ENCODE assay signal across 21 cellular contexts in the genomic region with DNA sequence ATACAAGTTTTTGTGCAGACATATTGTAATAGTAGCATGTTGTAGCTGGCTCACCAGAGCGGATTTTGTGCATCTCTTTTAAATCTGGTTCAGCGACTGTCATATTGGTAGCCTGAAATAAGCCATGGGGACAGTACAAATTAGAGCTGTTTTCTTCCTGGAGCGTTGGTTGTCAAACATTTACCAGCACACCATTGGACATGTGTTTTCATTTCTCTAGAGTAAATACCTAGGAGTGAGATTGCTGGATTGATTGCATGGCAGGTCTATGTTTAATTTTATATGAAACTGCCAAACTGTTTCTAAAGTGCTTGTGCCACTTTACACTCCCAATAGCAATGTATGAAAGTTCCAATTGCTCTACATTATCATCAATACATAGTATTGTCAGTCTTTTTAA. TPM values are rescaled to one million over a fixed set of nuclear protein-coding genes. Genes with fewer than 3 reads are reported as not detected.
DNase-seq lines count a peak whose midpoint lies in the region; ATAC-seq and TF ChIP-seq lines count a peak whose summit lies in the region.
"Had no signal": no experiment of that assay in that cellular context is flagged by ENCODE, and none has a peak within 500 bp of the region (broad histone marks: within the 10 kb centered on the region; RNA-seq: fewer than 3 reads in every experiment).

No MANE protein-coding gene starts in this region.

- DNase-seq in activated T-cell treated with anti-CD3 and anti-CD28 coated beads, Interleukin-2, amount 50 U/mL, for 72 hours, result no peak
- DNase-seq in activated T-cell treated with anti-CD3 and anti-CD28 coated beads, Interleukin-2, amount 50 U/mL, for 1 hour, result no peak
- DNase-seq in colonic mucosa (no peak), right lobe of liver (no peak), transverse colon (no peak), Peyer's patch (no peak), WERI-Rb-1 (no peak)
- DNase-seq: CD4-positive, alpha-beta T cell; Karpas-422; NCI-H1092; NCI-H1436; NCI-H187; NCI-H2081 treated with DMSO at 0.1 percent for 48 hours; NCI-H2171; NCI-H226; NCI-H510A; NCI-H69; SIG-M5 had no signal

- H3K27ac ChIP-seq in colonic mucosa, result peak overlapping the region; percentile 40
- H3K27ac ChIP-seq in right lobe of liver, result peak overlapping the region in 2 of 3 donors; percentile 54 to 80
- H3K27ac ChIP-seq in transverse colon, result peak overlapping the region; percentile 60 to 95 (median 95)
- H3K27ac ChIP-seq in Peyer's patch, result no peak overlapping the region
- no peak overlapping the region for H3K27ac ChIP-seq in WERI-Rb-1
- H3K27ac ChIP-seq: SK-N-MC had no signal

- peaks cover 23% of the 10 kb centered on the region for H3K4me1 Mint-ChIP-seq in activated T-cell treated with anti-CD3 and anti-CD28 coated beads, Interleukin-2, amount 50 U/mL, for 72 hours (ENCODE audit: low read depth)

- H3K4me1 ChIP-seq in colonic mucosa (no peaks in the 10 kb centered on the region), right lobe of liver (peaks cover 0 to 25% (median 0%) of the 10 kb centered on the region in 4 donors), transverse colon (peaks cover 0 to 33% (median 6%) of the 10 kb centered on the region in 4 donors), Peyer's patch (no peaks in the 10 kb centered on the region)

- 61% methylated on average over 3 of the region's 3 CpGs for WGBS in right lobe of liver (ENCODE audit: insufficient coverage, low coverage, low lambda C conversion rate, missing lambda C conversion rate)
- 77% methylated on average over 3 of the region's 3 CpGs; no CpG with 5 or more reads in 1 of the 2 donors for WGBS in transverse colon (ENCODE audit: low coverage in 1 of 2), 2 donors

- peaks cover 2 to 4% of the 10 kb centered on the region in 2 donors for H3K36me3 Mint-ChIP-seq in activated T-cell treated with anti-CD3 and anti-CD28 coated beads, Interleukin-2, amount 50 U/mL, for 72 hours (ENCODE audit: insufficient read depth in 2 of 2)

- H3K27me3 ChIP-seq in colonic mucosa (no peaks in the 10 kb centered on the region), right lobe of liver (no peaks in the 10 kb centered on the region), transverse colon (no peaks in the 10 kb centered on the region), Peyer's patch (no peaks in the 10 kb centered on the region), WERI-Rb-1 (ENCODE audit: insufficient read depth, low read depth, severe bottlenecking) (peaks cover 18% of the 10 kb centered on the region)

- H3K4me3 ChIP-seq in colonic mucosa (no peak overlapping the region), right lobe of liver (no peak overlapping the region), transverse colon (no peak overlapping the region), Peyer's patch (no peak overlapping the region), WERI-Rb-1 (ENCODE audit: low read depth, low read length) (no peak overlapping the region)
- H3K4me3 ChIP-seq: SK-N-MC had no signal

- H3K36me3 ChIP-seq in colonic mucosa (no peaks in the 10 kb centered on the region), right lobe of liver (peaks cover 0 to 6% (median 0%) of the 10 kb centered on the region in 4 donors), transverse colon (no peaks in the 10 kb centered on the region), Peyer's patch (no peaks in the 10 kb centered on the region), WERI-Rb-1 (no peaks in the 10 kb centered on the region; the same call in 1 of the 2 replicates)

- H3K9me3 ChIP-seq in colonic mucosa, result no peaks in the 10 kb centered on the region
- no peaks in the 10 kb centered on the region for H3K9me3 ChIP-seq in right lobe of liver
- H3K9me3 ChIP-seq in transverse colon, result no peaks in the 10 kb centered on the region
- H3K9me3 ChIP-seq in Peyer's patch, result no peaks in the 10 kb centered on the region
- H3K9me3 ChIP-seq in WERI-Rb-1 (ENCODE audit: severe bottlenecking), result no peaks in the 10 kb centered on the region

- in situ Hi-C loops in transverse colon (cut with MboI; ENCODE audit: low pct_ligation_motif_present in 1 of 4, low pct_unique_long_range_greater_than_20kb in 1 of 4, low sequenced_read_pairs in 3 of 4), result no loop called here

- H3K9ac ChIP-seq in colonic mucosa (ENCODE audit: low read depth in 2 of 2, low read length in 2 of 2), result no peak overlapping the region

- peak overlapping the region; percentile 63 for H3K27ac Mint-ChIP-seq in activated T-cell treated with anti-CD3 and anti-CD28 coated beads, Interleukin-2, amount 50 U/mL, for 72 hours
- H3K27ac Mint-ChIP-seq: CD4-positive, alpha-beta T cell had no signal

- ATAC-seq in activated T-cell treated with anti-CD3 and anti-CD28 coated beads, Interleukin-2, amount 50 U/mL, for 72 hours (replicated peaks in 1 of 2), result no peak
- ATAC-seq in right lobe of liver (peak in 3 of 4 donors; percentile 9 to 22 (median 14)), HG03342 (IDR thresholded peaks at IDR 0.05; ENCODE audit: unreplicated experiment) (no peak)
- ATAC-seq: Panc1 had no signal

- TF ChIP-seq CTCF in colonic mucosa (IDR thresholded peaks at IDR 0.05) (no peak), right lobe of liver (IDR thresholded peaks at IDR 0.05) (no peak), transverse colon (IDR thresholded peaks at IDR 0.05) (no peak), Peyer's patch (IDR thresholded peaks at IDR 0.05) (no peak), WERI-Rb-1 (IDR thresholded peaks at IDR 0.05; ENCODE audit: low read depth, low read length) (no peak)

- H3K4me3 Mint-ChIP-seq in activated T-cell treated with anti-CD3 and anti-CD28 coated beads, Interleukin-2, amount 50 U/mL, for 72 hours, result no peak overlapping the region
- H3K4me3 Mint-ChIP-seq: CD4-positive, alpha-beta T cell had no signal

- no peaks in the 10 kb centered on the region for H3K9me3 Mint-ChIP-seq in activated T-cell treated with anti-CD3 and anti-CD28 coated beads, Interleukin-2, amount 50 U/mL, for 72 hours
- H3K9me3 Mint-ChIP-seq: CD4-positive, alpha-beta T cell had no signal

- TF ChIP-seq POLR2A in right lobe of liver (IDR thresholded peaks at IDR 0.05) (no peak), transverse colon (IDR thresholded peaks at IDR 0.05) (no peak), Peyer's patch (IDR thresholded peaks at IDR 0.05) (no peak)

- intact Hi-C loops in colonic mucosa (cut with DNase I), result no loop called here
- intact Hi-C loops in right lobe of liver (cut with DNase I), result no loop called here
- intact Hi-C loops in transverse colon (cut with DNase I; ENCODE audit: low total_unique reads), result no loop called here

- TF ChIP-seq EP300 in transverse colon (IDR thresholded peaks at IDR 0.05; ENCODE audit: low read depth), result no peak

- H3K27me3 Mint-ChIP-seq in activated T-cell treated with anti-CD3 and anti-CD28 coated beads, Interleukin-2, amount 50 U/mL, for 72 hours (ENCODE audit: low read depth), result peaks cover 6% of the 10 kb centered on the region
- H3K27me3 Mint-ChIP-seq: CD4-positive, alpha-beta T cell had no signal

RNA-seq across cellular contexts. Expression of a gene that starts 2.6 kb away (rescaled TPM):
- total RNA-seq in activated T-cell treated with anti-CD3 and anti-CD28 coated beads, Interleukin-2, amount 50 U/mL, for 72 hours, result 10 to 100 TPM; 94.7 to 97.5 TPM
- 10 to 100 TPM; 94.8 to 95.2 TPM for total RNA-seq in colonic mucosa
- total RNA-seq in right lobe of liver, result 10 to 100 TPM; 31.5 to 86.0 (median 54.9) TPM
- 100 to 1,000 TPM in 2 of 4 donors, 10 to 100 TPM in 2; 58.4 to 247 (median 88.3) TPM for total RNA-seq in transverse colon
- total RNA-seq in Peyer's patch, result 10 to 100 TPM; 55.7 to 78.4 (median 72.5) TPM

RNA-seq across cellular contexts. Expression of a gene that starts 23.8 kb away (rescaled TPM):
- total RNA-seq in activated T-cell treated with anti-CD3 and anti-CD28 coated beads, Interleukin-2, amount 50 U/mL, for 72 hours, result 10 to 100 TPM; 31.5 to 71.2 TPM
- total RNA-seq in colonic mucosa, result 10 to 100 TPM; 84.1 to 93.0 TPM
- total RNA-seq in right lobe of liver, result 100 to 1,000 TPM in 4 of 6 experiments, 10 to 100 TPM in 2; 82.1 to 432 (median 143) TPM
- total RNA-seq in transverse colon, result 10 to 100 TPM; 14.2 to 83.0 (median 43.6) TPM
- 10 to 100 TPM; 22.5 to 80.0 (median 39.7) TPM for total RNA-seq in Peyer's patch

Comparison
In these comparisons a context has a peak if more than half of its experiments do, and no peak if none do; other contexts are left out.
1. ATAC-seq: peak in right lobe of liver (3 of 4); none in activated T-cell treated with anti-CD3 and anti-CD28 coated beads, Interleukin-2, amount 50 U/mL, for 72 hours (0 of 2) and HG03342 (single experiment).
2. H3K27ac ChIP-seq: peak in colonic mucosa (single experiment), right lobe of liver (2 of 3) and transverse colon (4 of 4); none in Peyer's patch (0 of 4) and WERI-Rb-1 (single experiment).